Comparison of ENCODE assay signal across 1 cellular context in the genomic region with DNA sequence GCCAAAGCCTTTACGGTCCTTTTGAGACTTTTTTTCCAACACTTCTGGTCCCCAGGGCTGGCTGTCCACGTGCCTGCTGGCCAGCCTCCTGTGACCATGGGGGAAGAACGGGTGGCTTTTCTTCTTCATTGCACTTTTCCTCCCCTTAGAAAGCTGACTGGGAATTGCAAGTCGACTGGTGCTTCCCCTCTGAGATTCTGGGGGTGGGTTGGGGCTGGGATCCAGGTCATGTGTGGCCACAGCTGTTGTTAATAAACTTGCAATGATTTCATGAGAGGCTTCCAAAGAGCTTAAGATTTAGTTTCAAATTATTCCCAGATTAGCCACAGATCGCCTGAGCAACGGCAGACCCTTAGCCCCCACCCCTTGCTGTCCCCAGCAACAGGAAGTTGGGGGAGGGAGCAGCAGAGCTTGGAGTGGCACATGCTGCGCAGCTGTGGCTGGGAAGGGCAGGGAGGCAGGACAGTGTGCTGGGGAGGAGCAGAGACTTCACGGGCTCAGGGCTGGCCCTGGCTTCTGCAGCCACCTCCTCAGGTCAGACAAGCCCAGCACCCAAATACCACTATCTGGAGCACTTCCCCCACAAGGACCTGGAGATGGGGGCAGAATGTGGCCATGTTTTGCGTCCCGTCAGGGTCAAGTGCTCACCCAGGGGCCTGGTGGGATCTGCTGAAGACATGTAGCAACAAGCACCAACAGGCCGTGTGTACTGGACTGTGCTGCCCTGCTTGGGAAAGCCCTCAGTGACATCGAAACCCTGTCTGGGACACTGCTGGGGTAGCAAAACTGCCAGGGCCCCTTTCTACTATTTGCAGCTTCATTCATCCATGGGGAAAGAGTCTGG.
A peak's percentile ranks its signal among the peaks of the same experiment; 100 is the strongest.
TF ChIP-seq lines count a peak whose summit lies in the region.

No MANE protein-coding gene starts in this region.

TF ChIP-seq in SK-N-SH, 30 proteins besides CTCF, POLR2A, EP300 and RAD21 (continued from another document):
- TF ChIP-seq, protein P1, sequence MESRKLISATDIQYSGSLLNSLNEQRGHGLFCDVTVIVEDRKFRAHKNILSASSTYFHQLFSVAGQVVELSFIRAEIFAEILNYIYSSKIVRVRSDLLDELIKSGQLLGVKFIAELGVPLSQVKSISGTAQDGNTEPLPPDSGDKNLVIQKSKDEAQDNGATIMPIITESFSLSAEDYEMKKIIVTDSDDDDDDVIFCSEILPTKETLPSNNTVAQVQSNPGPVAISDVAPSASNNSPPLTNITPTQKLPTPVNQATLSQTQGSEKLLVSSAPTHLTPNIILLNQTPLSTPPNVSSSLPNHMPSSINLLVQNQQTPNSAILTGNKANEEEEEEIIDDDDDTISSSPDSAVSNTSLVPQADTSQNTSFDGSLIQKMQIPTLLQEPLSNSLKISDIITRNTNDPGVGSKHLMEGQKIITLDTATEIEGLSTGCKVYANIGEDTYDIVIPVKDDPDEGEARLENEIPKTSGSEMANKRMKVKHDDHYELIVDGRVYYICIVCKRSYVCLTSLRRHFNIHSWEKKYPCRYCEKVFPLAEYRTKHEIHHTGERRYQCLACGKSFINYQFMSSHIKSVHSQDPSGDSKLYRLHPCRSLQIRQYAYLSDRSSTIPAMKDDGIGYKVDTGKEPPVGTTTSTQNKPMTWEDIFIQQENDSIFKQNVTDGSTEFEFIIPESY (IDR thresholded peaks at IDR 0.05; ENCODE audit: borderline replicate concordance, low read depth): peak; percentile 69; the same call in 1 of the 2 replicates
- TF ChIP-seq REST (IDR thresholded peaks at IDR 0.05; ENCODE audit: low read depth, low read length) (peak; percentile 78), USF2 (IDR thresholded peaks at IDR 0.05; ENCODE audit: borderline replicate concordance, low read depth, low read length) (no peak; the same call in 1 of the 2 replicates), EZH2phosphoT487 (IDR thresholded peaks at IDR 0.05; ENCODE audit: borderline replicate concordance, low read depth) (no peak), TCF12 (IDR thresholded peaks at IDR 0.05) (peak; percentile 99), YY1 (IDR thresholded peaks at IDR 0.05; ENCODE audit: low read depth) (no peak)
